In genomic region chr12:123431951-123432886, GRCh38 we compare ENCODE assay signal across 11 cellular contexts. TPM values are rescaled to one million over a fixed set of nuclear protein-coding genes. Genes with fewer than 3 reads are reported as not detected.
DNase-seq lines count a peak whose midpoint lies in the region; ATAC-seq, FAIRE-seq and TF ChIP-seq lines count a peak whose summit lies in the region.
"Had no signal": no experiment of that assay in that cellular context is flagged by ENCODE, and none has a peak within 500 bp of the region (broad histone marks: within the 10 kb centered on the region; RNA-seq: fewer than 3 reads in every experiment).

No MANE protein-coding gene starts in this region.

- peaks cover 38% of the 10 kb centered on the region for H3K36me3 Mint-ChIP-seq in activated B cell treated with CpG ODN at 0.5 μM for 24 hours (ENCODE audit: low read depth)

- no peaks in the 10 kb centered on the region for H3K27me3 Mint-ChIP-seq in activated B cell treated with CpG ODN at 0.5 μM for 24 hours

- DNase-seq in activated CD4-positive, alpha-beta T cell treated with anti-CD3 and anti-CD28 coated beads for 4 hours, result peak; percentile 20 to 23
- DNase-seq in activated CD4-positive, alpha-beta T cell treated with anti-CD3 and anti-CD28 coated beads for 1 hour, result no peak
- DNase-seq in activated B cell treated with CpG ODN at 0.5 μM for 24 hours (no peak), fibroblast of peridontal ligament (ENCODE audit: extremely low read depth) (peak; percentile 64), AG08396 (ENCODE audit: low spot score) (no peak), H54 (ENCODE audit: insufficient read length, low spot score) (no peak)
- DNase-seq in stimulated activated naive CD8-positive, alpha-beta T cell treated with anti-CD3 and anti-CD28 coated beads, Interleukin-15, Interleukin-2, amounts not matched to agents 100 U/mL and 50 U/mL, for 24 hours, result peak; percentile 37
- DNase-seq: SHP77 had no signal

- H3K27ac Mint-ChIP-seq in activated B cell treated with CpG ODN at 0.5 μM for 24 hours, result peak overlapping the region; percentile 87

- H3K4me3 Mint-ChIP-seq in activated B cell treated with CpG ODN at 0.5 μM for 24 hours, result peak overlapping the region; percentile 77

- no peak for FAIRE-seq in H54 (lab: Jason Lieb, UNC)
- FAIRE-seq: A549, HTR-8/SVneo had no signal

- H3K4me1 Mint-ChIP-seq in activated B cell treated with CpG ODN at 0.5 μM for 24 hours, result peaks cover 67% of the 10 kb centered on the region

- ATAC-seq in activated B cell treated with CpG ODN at 0.5 μM for 24 hours (ENCODE audit: low read depth), result no peak
- peak; percentile 6 for ATAC-seq in stimulated activated naive CD8-positive, alpha-beta T cell treated with anti-CD3 and anti-CD28 coated beads, Interleukin-15, Interleukin-2, amounts not matched to agents 100 U/mL and 50 U/mL, for 24 hours
- ATAC-seq in HG02840 (IDR thresholded peaks at IDR 0.05; ENCODE audit: low FRiP score, unreplicated experiment), result no peak
- ATAC-seq: A549 had no signal

- no peak for TF ChIP-seq POLR2A in H54 (IDR thresholded peaks at IDR 0.05; ENCODE audit: low read depth, low read length)

- CTCF ChIA-PET in activated B cell treated with CpG ODN at 0.5 μM for 24 hours (lab: Charles Lee), result no interaction called here

- POLR2A ChIA-PET in activated B cell treated with CpG ODN at 0.5 μM for 24 hours (lab: Charles Lee), result interaction anchor here (0.6 to 4.7 kb wide), 7 partner anchors 14 to 169 kb away, joined by 3 to 44 read pairs (median 4); partner anchors contain the start of genes DDX55 and SNRNP35

- intact Hi-C loops in activated B cell treated with CpG ODN at 0.5 μM for 24 hours (cut with micrococcal nuclease), result no loop called here

- no peaks in the 10 kb centered on the region for H3K9me3 Mint-ChIP-seq in activated B cell treated with CpG ODN at 0.5 μM for 24 hours

- TF ChIP-seq CTCF in activated B cell treated with CpG ODN at 0.5 μM for 24 hours (IDR thresholded peaks at IDR 0.05), result no peak

RNA-seq across cellular contexts. Expression of gene RILPL2, which starts 4.3 kb away (rescaled TPM):
- 11.2 and 12.2 TPM in 2 replicates for total RNA-seq in activated B cell treated with CpG ODN at 0.5 μM for 24 hours

RNA-seq across cellular contexts. Expression of gene SNRNP35, which starts 25.7 kb away (rescaled TPM):
- 39.5 and 51.5 TPM in 2 replicates for total RNA-seq in activated B cell treated with CpG ODN at 0.5 μM for 24 hours

RNA-seq across cellular contexts. Expression of gene KMT5A, which starts 48.3 kb away (rescaled TPM):
- 29.4 and 36.0 TPM in 2 replicates for total RNA-seq in activated B cell treated with CpG ODN at 0.5 μM for 24 hours

Comparison
In these comparisons a context has a peak if more than half of its experiments do, and no peak if none do; other contexts are left out.
1. DNase-seq: peak in activated CD4-positive, alpha-beta T cell treated with anti-CD3 and anti-CD28 coated beads for 4 hours (2 of 2), fibroblast of peridontal ligament (single experiment) and stimulated activated naive CD8-positive, alpha-beta T cell treated with anti-CD3 and anti-CD28 coated beads, Interleukin-15, Interleukin-2, amounts not matched to agents 100 U/mL and 50 U/mL, for 24 hours (single experiment); none in activated CD4-positive, alpha-beta T cell treated with anti-CD3 and anti-CD28 coated beads for 1 hour (single experiment), activated B cell treated with CpG ODN at 0.5 μM for 24 hours (single experiment), AG08396 (single experiment) and H54 (single experiment).